In the genomic region with DNA sequence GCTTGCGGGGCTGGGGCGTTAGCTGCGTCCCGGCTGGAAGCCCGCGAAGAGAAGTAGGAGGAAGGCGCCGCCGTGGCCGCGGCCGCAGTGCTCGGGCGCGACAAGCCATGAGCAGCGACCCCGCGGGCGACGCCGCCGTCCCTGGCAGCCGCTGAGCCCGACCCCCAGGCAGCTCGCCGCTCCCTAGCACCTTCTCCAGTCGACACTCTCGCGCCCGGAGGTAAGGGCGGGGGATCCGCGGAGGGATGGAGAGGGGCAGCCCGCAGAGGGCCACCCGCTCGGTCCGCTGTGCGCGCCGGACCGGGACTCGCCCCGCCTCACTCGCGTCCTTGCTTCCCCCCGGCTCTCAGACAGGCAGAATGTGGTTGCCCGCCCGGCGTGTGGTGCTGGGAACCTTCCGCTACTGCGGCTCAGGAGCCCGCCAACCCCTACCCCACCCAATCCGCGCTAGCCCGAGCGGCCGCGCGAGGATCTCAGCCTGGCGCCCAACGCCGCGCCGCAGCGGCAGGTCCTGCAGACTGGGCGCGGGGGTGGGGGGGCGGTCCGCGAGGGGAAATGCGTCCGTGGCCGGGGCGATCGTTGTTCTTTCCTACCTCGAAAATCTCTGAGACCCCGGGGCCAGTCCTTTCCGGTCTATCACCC, we compare ENCODE assay signal across 8 cellular contexts. TPM values are rescaled to one million over a fixed set of nuclear protein-coding genes. Genes with fewer than 3 reads are reported as not detected.
DNase-seq lines count a peak whose midpoint lies in the region; ATAC-seq and TF ChIP-seq lines count a peak whose summit lies in the region.

Gene LRRC8C, plus strand, starts transcription at position 18 of the 642 bp plus-strand sequence. CDS start 53,354 bp downstream, outside the sequence.

- H3K27ac Mint-ChIP-seq in mesothelial cell of epicardium, result peak within 1 kb of the TSS; percentile 76

- CTCF ChIA-PET in activated CD8-positive, alpha-beta memory T cell treated with anti-CD3 and anti-CD28 coated beads for 36 hours (lab: Charles Lee), result interaction anchor here (0.6 to 5.6 kb wide), 9 partner anchors 10 to 148 kb away, joined by 3 to 40 read pairs (median 3); no protein-coding TSS in a partner anchor

- H3K4me2 ChIP-seq in BLaER1, result peak within 1 kb of the TSS; percentile 94

- peaks cover 58% of the 10 kb centered on the region for H3K27me3 Mint-ChIP-seq in mesothelial cell of epicardium (ENCODE audit: low read depth)

- H3K36me3 ChIP-seq in BLaER1 (peaks cover 29% of the 10 kb centered on the region), endocrine pancreas (ENCODE audit: control insufficient read depth, insufficient read depth, low read length) (no peaks in the 10 kb centered on the region), stomach smooth muscle (ENCODE audit: control insufficient read depth in 2 of 2, insufficient read depth in 2 of 2, low read length in 2 of 2) (no peaks in the 10 kb centered on the region)

- H3K27ac ChIP-seq in BLaER1 (peak within 1 kb of the TSS; percentile 95), stomach smooth muscle (ENCODE audit: low read length) (peak within 1 kb of the TSS; percentile 62)

- no peak for TF ChIP-seq CTCF in mesothelial cell of epicardium (IDR thresholded peaks at IDR 0.05; ENCODE audit: unreplicated experiment)

- peak within 1 kb of the TSS; percentile 94 for H3K4me3 ChIP-seq in BLaER1
- peak within 1 kb of the TSS; percentile 65 for H3K4me3 ChIP-seq in endocrine pancreas (ENCODE audit: control insufficient read depth, insufficient read depth, low read length)
- H3K4me3 ChIP-seq in stomach smooth muscle (ENCODE audit: low read length in 2 of 2), result peak within 1 kb of the TSS; percentile 87 to 88

- H3K9ac ChIP-seq in BLaER1 (peak within 1 kb of the TSS; percentile 96), endocrine pancreas (ENCODE audit: control insufficient read depth, insufficient read depth, low read length) (peak within 1 kb of the TSS; percentile 73), stomach smooth muscle (ENCODE audit: low read length in 2 of 2) (peak within 1 kb of the TSS; percentile 68 to 76)

- H3K36me3 Mint-ChIP-seq in mesothelial cell of epicardium, result no peaks in the 10 kb centered on the region

- POLR2A ChIA-PET in activated CD8-positive, alpha-beta memory T cell treated with anti-CD3 and anti-CD28 coated beads for 36 hours (lab: Charles Lee), result interaction anchor here (0.8 to 1.7 kb wide), 7 partner anchors 22 to 124 kb away, joined by 3 to 8 read pairs (median 4); partner anchors contain the start of gene LRRC8B

- no peaks in the 10 kb centered on the region for H3K27me3 ChIP-seq in BLaER1
- H3K27me3 ChIP-seq in endocrine pancreas (ENCODE audit: control insufficient read depth, insufficient read depth, low read length), result no peaks in the 10 kb centered on the region
- H3K27me3 ChIP-seq in stomach smooth muscle (ENCODE audit: control insufficient read depth in 1 of 2, insufficient read depth in 2 of 2, low read length in 2 of 2), result no peaks in the 10 kb centered on the region

- ATAC-seq in GM18868 (IDR thresholded peaks at IDR 0.05; ENCODE audit: unreplicated experiment) (peak; percentile 49), HG03066 (IDR thresholded peaks at IDR 0.05; ENCODE audit: low read depth, unreplicated experiment) (peak; percentile 41)

- DNase-seq in NCI-H345 treated with DMSO at 0.1 percent for 48 hours (lab: John Stamatoyannopoulos, UW; ENCODE audit: unreplicated experiment), result peak; percentile 31
- peak in 1 of 2 experiments; percentile 65 for DNase-seq in mesothelial cell of epicardium (ENCODE audit: low spot score in 2 of 2, unreplicated experiment in 2 of 2)

- peak within 1 kb of the TSS; percentile 88 for H3K4me3 Mint-ChIP-seq in mesothelial cell of epicardium

- peaks cover 28% of the 10 kb centered on the region for H4K20me1 ChIP-seq in BLaER1

- H3K4me1 Mint-ChIP-seq in mesothelial cell of epicardium, result peaks cover 9% of the 10 kb centered on the region

- no peaks in the 10 kb centered on the region for H3K9me3 Mint-ChIP-seq in mesothelial cell of epicardium

- H3K4me1 ChIP-seq in BLaER1 (peaks cover 63% of the 10 kb centered on the region), endocrine pancreas (ENCODE audit: control insufficient read depth, insufficient read depth, low read length) (no peaks in the 10 kb centered on the region), stomach smooth muscle (ENCODE audit: control insufficient read depth, insufficient read depth, low read length) (peaks cover 7% of the 10 kb centered on the region)

- H3K9me3 ChIP-seq in BLaER1 (no peaks in the 10 kb centered on the region; the same call in 1 of the 2 replicates), endocrine pancreas (ENCODE audit: control insufficient read depth, low read length) (no peaks in the 10 kb centered on the region), stomach smooth muscle (ENCODE audit: control insufficient read depth in 2 of 2, low read length in 2 of 2) (no peaks in the 10 kb centered on the region)

RNA-seq across cellular contexts. Expression of gene LRRC8C, which starts in this region (rescaled TPM):
- total RNA-seq in activated CD8-positive, alpha-beta memory T cell treated with anti-CD3 and anti-CD28 coated beads for 36 hours, result 10 to 100 TPM; 50.5 to 55.2 TPM
- 1.2 to 1.3 TPM (median 1.3 TPM) in 3 replicates for total RNA-seq in mesothelial cell of epicardium

Comparison
In these comparisons a context has a peak if more than half of its experiments do, and no peak if none do; other contexts are left out.
1. RNA of gene LRRC8C (total RNA-seq): 50.5 to 55.2 TPM in activated CD8-positive, alpha-beta memory T cell treated with anti-CD3 and anti-CD28 coated beads for 36 hours; 1.2 to 1.3 TPM in mesothelial cell of epicardium; every median in the first group is over 10 times any median in the second.
2. Peak in every context shown above with its lines, with median percentiles within 50 percentile points of each other: H3K4me3 ChIP-seq and H3K9ac ChIP-seq.